In genomic region chr1:183580281-183580682, GRCh38 we compare ENCODE assay signal across 8 cellular contexts. TPM values are rescaled to one million over a fixed set of nuclear protein-coding genes. Genes with fewer than 3 reads are reported as not detected.
A peak's percentile ranks its signal among the peaks of the same experiment; 100 is the strongest.
DNase-seq lines count a peak whose midpoint lies in the region; ATAC-seq and TF ChIP-seq lines count a peak whose summit lies in the region.

No MANE protein-coding gene starts in this region.

- no peak overlapping the region for H3K27ac ChIP-seq in cardiac muscle cell

- H3K9me3 ChIP-seq in Loucy (ENCODE audit: insufficient read depth, low read depth, low read length) (no peaks in the 10 kb centered on the region), cardiac muscle cell (ENCODE audit: low read depth) (no peaks in the 10 kb centered on the region)

- no peaks in the 10 kb centered on the region for H3F3A ChIP-seq in Loucy (ENCODE audit: low read depth)

- peaks cover 28% of the 10 kb centered on the region for H3K4me1 ChIP-seq in Loucy (ENCODE audit: insufficient read depth, low read length, poor library complexity, severe bottlenecking)
- H3K4me1 ChIP-seq in cardiac muscle cell (ENCODE audit: low read depth), result peaks cover 35% of the 10 kb centered on the region

- peak overlapping the region; percentile 71 for H2AFZ ChIP-seq in Loucy (ENCODE audit: low read length)

- TF ChIP-seq CTCF in Loucy (conservative IDR thresholded peaks at IDR 0.05; ENCODE audit: low read length), result peak; percentile 56
- TF ChIP-seq CTCF in cardiac muscle cell (IDR thresholded peaks at IDR 0.05; ENCODE audit: low read depth, low read length), result no peak

- H3K4me2 ChIP-seq in Loucy (ENCODE audit: low read depth, low read length, poor library complexity, severe bottlenecking), result peak overlapping the region; percentile 66

- peak overlapping the region; percentile 93 for H3K27ac Mint-ChIP-seq in stimulated activated naive B cell treated with anti-CD40 and anti-IgM and Interleukin-4, amounts not matched to agents 10 μg/mL and 1 μg/mL and 100 μg/mL, for 72 hours

- ATAC-seq in SK-N-SH treated with all-trans-retinoic acid at 6 μM for 48 hours, result peak; percentile 57
- ATAC-seq in stimulated activated naive B cell treated with anti-CD40 and anti-IgM and Interleukin-4, amounts not matched to agents 10 μg/mL and 1 μg/mL and 100 μg/mL, for 72 hours (replicated peaks), result peak; percentile 90 to 93
- no peak for ATAC-seq in left colon

- peak overlapping the region; percentile 29 to 57 for H3K4me3 Mint-ChIP-seq in stimulated activated naive B cell treated with anti-CD40 and anti-IgM and Interleukin-4, amounts not matched to agents 10 μg/mL and 1 μg/mL and 100 μg/mL, for 72 hours

- H3K27me3 Mint-ChIP-seq in stimulated activated naive B cell treated with anti-CD40 and anti-IgM and Interleukin-4, amounts not matched to agents 10 μg/mL and 1 μg/mL and 100 μg/mL, for 72 hours, result no peaks in the 10 kb centered on the region

- H3K36me3 Mint-ChIP-seq in stimulated activated naive B cell treated with anti-CD40 and anti-IgM and Interleukin-4, amounts not matched to agents 10 μg/mL and 1 μg/mL and 100 μg/mL, for 72 hours, result peaks cover 53 to 66% of the 10 kb centered on the region in 2 donors

- intact Hi-C loops in left colon (cut with DNase I, micrococcal nuclease), result no loop called here

- DNase-seq in 8988T, result peak; percentile 75
- DNase-seq in GF-D8 (lab: John Stamatoyannopoulos, UW), result peak; percentile 100
- DNase-seq in cardiac muscle cell (ENCODE audit: low read depth in 1 of 2, low spot score in 1 of 2), result peak; percentile 33 to 35
- peak; percentile 63 for DNase-seq in stimulated activated naive B cell treated with anti-CD40 and anti-IgM and Interleukin-4, amounts not matched to agents 10 μg/mL and 1 μg/mL and 100 μg/mL, for 72 hours
- DNase-seq in cortex of kidney (lab: John Stamatoyannopoulos, UW), result no peak
- DNase-seq in left colon, result no peak

- peaks cover 41 to 79% of the 10 kb centered on the region in 2 donors for H3K4me1 Mint-ChIP-seq in stimulated activated naive B cell treated with anti-CD40 and anti-IgM and Interleukin-4, amounts not matched to agents 10 μg/mL and 1 μg/mL and 100 μg/mL, for 72 hours

- H3K9me3 Mint-ChIP-seq in stimulated activated naive B cell treated with anti-CD40 and anti-IgM and Interleukin-4, amounts not matched to agents 10 μg/mL and 1 μg/mL and 100 μg/mL, for 72 hours, result peaks cover 2 to 3% of the 10 kb centered on the region in 2 donors

- no peaks in the 10 kb centered on the region for H3K9me2 ChIP-seq in Loucy (replicated peaks; ENCODE audit: low read depth, low read length)

- H3K79me2 ChIP-seq in Loucy (ENCODE audit: insufficient read depth, low read length), result no peaks in the 10 kb centered on the region

- peak overlapping the region; percentile 56 for H3K4me3 ChIP-seq in Loucy (ENCODE audit: low read length, poor library complexity, severe bottlenecking)
- H3K4me3 ChIP-seq in cardiac muscle cell, result no peak overlapping the region

- no peaks in the 10 kb centered on the region for H3K27me3 ChIP-seq in Loucy (ENCODE audit: insufficient read depth, low read length, poor library complexity, severe bottlenecking)
- no peaks in the 10 kb centered on the region for H3K27me3 ChIP-seq in cardiac muscle cell

- no peaks in the 10 kb centered on the region for H4K20me1 ChIP-seq in Loucy (ENCODE audit: insufficient read depth, low read length, poor library complexity, severe bottlenecking)

- no peaks in the 10 kb centered on the region for H3K36me3 ChIP-seq in Loucy (ENCODE audit: insufficient read depth, low read length)
- no peaks in the 10 kb centered on the region for H3K36me3 ChIP-seq in cardiac muscle cell

- H3K9ac ChIP-seq in Loucy (ENCODE audit: low read depth, low read length, poor library complexity, severe bottlenecking), result peak overlapping the region; percentile 33

TF ChIP-seq in SK-N-SH treated with all-trans-retinoic acid at 6 μM for 48 hours, 23 proteins besides CTCF, POLR2A, EP300 and RAD21:
- TF ChIP-seq RARB (CRISPR knock-in tag; IDR thresholded peaks at IDR 0.05) (no peak), ESRRG (CRISPR knock-in tag; IDR thresholded peaks at IDR 0.05) (no peak), CSDC2 (CRISPR knock-in tag; IDR thresholded peaks at IDR 0.05) (no peak), ZNF565 (CRISPR knock-in tag; conservative IDR thresholded peaks at IDR 0.05; ENCODE audit: low read depth) (no peak), BACH2 (CRISPR knock-in tag; IDR thresholded peaks at IDR 0.05; ENCODE audit: borderline replicate concordance) (no peak), ZC3H10 (CRISPR knock-in tag; IDR thresholded peaks at IDR 0.05) (no peak), OSR1 (CRISPR knock-in tag; IDR thresholded peaks at IDR 0.05) (no peak), POU6F1 (CRISPR knock-in tag; IDR thresholded peaks at IDR 0.05; ENCODE audit: borderline replicate concordance, low read depth) (no peak)

RNA-seq across cellular contexts. Expression of gene NCF2, which starts 10.0 kb away (rescaled TPM):
- 0.06 and 0.60 TPM in 2 replicates for total RNA-seq in cardiac muscle cell
- polyA plus RNA-seq in cardiac muscle cell, result 0.19 and 1.5 TPM in 2 replicates
- total RNA-seq in left colon, result 1 to 10 TPM; 3.1 to 7.0 TPM

RNA-seq across cellular contexts. Expression of gene ARPC5, which starts 55.3 kb away (rescaled TPM):
- total RNA-seq in cardiac muscle cell, result 72.5 and 77.3 TPM in 2 replicates
- 179 and 202 TPM in 2 replicates for polyA plus RNA-seq in cardiac muscle cell
- total RNA-seq in left colon, result 100 to 1,000 TPM; 153 to 169 TPM

Comparison
In these comparisons a context has a peak if more than half of its experiments do, and no peak if none do; other contexts are left out.
1. DNase-seq: peak in 8988T (single experiment), GF-D8 (single experiment), cardiac muscle cell (2 of 2) and stimulated activated naive B cell treated with anti-CD40 and anti-IgM and Interleukin-4, amounts not matched to agents 10 μg/mL and 1 μg/mL and 100 μg/mL, for 72 hours (single experiment); none in cortex of kidney (single experiment) and left colon (0 of 2).